Comparison of ENCODE assay signal across 1 cellular context in the genomic region with DNA sequence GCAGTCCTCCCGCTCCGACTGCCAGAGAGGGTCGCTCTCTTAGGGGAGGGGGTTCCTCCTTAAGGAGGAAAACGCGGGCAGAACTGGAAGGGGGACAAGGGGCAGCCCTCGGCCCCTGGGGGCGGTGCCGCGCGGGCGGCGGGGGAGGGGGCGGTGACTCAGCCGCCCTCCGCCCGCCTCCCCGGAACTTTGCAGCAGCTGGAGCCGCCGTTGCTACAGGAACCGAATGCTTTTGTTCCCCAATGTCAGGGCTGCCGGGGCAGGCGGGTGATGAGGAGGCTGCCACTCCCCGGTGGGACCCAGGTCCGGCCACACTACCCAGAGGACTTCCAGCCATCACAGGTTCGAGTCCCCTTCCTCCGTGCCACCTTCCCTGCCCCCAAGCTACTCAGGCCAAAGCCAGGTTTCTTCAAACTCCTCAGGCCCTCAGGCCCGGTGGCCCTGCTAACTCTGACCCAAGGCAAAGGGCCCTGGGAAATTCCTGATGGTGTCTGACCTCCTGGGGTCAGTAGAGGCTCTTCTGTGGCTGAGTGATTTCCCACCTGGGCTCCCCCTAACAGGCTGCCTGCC.
TF ChIP-seq lines count a peak whose summit lies in the region.

No MANE protein-coding gene starts in this region.

TF ChIP-seq in SK-N-SH, 30 proteins besides CTCF, POLR2A, EP300 and RAD21 (continued from another document):
- TF ChIP-seq, protein P1, sequence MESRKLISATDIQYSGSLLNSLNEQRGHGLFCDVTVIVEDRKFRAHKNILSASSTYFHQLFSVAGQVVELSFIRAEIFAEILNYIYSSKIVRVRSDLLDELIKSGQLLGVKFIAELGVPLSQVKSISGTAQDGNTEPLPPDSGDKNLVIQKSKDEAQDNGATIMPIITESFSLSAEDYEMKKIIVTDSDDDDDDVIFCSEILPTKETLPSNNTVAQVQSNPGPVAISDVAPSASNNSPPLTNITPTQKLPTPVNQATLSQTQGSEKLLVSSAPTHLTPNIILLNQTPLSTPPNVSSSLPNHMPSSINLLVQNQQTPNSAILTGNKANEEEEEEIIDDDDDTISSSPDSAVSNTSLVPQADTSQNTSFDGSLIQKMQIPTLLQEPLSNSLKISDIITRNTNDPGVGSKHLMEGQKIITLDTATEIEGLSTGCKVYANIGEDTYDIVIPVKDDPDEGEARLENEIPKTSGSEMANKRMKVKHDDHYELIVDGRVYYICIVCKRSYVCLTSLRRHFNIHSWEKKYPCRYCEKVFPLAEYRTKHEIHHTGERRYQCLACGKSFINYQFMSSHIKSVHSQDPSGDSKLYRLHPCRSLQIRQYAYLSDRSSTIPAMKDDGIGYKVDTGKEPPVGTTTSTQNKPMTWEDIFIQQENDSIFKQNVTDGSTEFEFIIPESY (IDR thresholded peaks at IDR 0.05; ENCODE audit: borderline replicate concordance, low read depth): no peak
- 0 out of 2 replicates have a peak, but pooled peaks have one; percentile 5 for TF ChIP-seq TCF12 (IDR thresholded peaks at IDR 0.05)
- no peak for TF ChIP-seq NFIC (IDR thresholded peaks at IDR 0.05; ENCODE audit: borderline replicate concordance)
